2 cellular contexts compared by ENCODE assay signal in the genomic region with DNA sequence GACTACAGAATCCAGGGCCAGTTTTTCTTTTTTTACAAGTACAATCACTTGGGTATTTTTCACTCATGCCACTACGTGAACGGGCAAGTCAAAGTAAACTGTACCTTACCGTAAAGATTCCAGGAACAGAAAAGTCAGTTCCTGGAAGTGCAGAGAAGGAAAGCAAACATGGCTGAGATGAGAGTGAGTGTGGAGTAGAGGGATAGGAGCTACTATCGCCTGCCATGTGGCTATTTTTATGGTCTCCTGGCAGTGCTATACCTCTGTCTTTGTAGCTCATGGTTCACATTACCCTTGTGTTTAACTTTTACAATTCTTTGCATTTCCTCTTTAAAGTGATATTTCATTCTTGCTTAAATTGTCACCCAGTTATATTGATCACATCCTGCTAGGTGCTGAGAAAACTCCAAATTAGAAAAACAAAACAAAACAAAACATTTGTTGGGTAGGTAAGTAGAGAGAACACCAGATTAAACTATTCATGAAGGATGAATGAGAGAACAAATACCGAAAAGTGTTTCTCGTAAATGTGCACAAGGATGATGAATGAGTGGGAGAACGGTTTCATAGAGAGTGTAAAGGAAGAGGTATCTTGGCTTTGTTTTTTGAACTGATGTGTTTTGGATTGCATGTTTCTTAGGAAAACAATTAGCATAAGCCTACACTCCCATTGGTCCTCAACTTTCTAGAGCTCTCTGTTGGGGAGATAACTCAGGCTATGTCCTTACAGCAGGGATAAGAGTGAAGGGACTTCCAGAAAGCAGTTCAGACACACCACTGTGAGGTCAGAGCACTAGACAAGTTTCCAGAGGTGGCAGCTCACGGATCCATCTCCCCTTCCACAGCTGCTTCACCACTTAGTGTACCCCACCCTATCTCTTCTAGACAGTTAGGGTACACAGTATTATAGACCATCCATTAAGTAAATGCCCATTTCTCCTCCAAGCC.
TF ChIP-seq lines count a peak whose summit lies in the region.

No MANE protein-coding gene starts in this region.

TF ChIP-seq in GM23338, 12 proteins besides CTCF, POLR2A, EP300 and RAD21:
- TF ChIP-seq POLR2AphosphoS5 (IDR thresholded peaks at IDR 0.05; ENCODE audit: low read depth) (no peak), NANOG (IDR thresholded peaks at IDR 0.05; ENCODE audit: borderline replicate concordance) (no peak), ZNF114 (CRISPR knock-in tag; IDR thresholded peaks at IDR 0.05) (no peak), STAT1 (IDR thresholded peaks at IDR 0.05; ENCODE audit: unreplicated experiment) (no peak), ZNF331 (CRISPR knock-in tag; IDR thresholded peaks at IDR 0.05; ENCODE audit: low read depth) (no peak), CREB1 (CRISPR knock-in tag; IDR thresholded peaks at IDR 0.05; ENCODE audit: low read depth) (no peak), EZH2 (IDR thresholded peaks at IDR 0.05; ENCODE audit: low read depth, unreplicated experiment) (no peak), JUNB (IDR thresholded peaks at IDR 0.05; ENCODE audit: unreplicated experiment) (no peak), EZH2phosphoT487 (IDR thresholded peaks at IDR 0.05; ENCODE audit: unreplicated experiment) (no peak)
- TF ChIP-seq, protein P1, sequence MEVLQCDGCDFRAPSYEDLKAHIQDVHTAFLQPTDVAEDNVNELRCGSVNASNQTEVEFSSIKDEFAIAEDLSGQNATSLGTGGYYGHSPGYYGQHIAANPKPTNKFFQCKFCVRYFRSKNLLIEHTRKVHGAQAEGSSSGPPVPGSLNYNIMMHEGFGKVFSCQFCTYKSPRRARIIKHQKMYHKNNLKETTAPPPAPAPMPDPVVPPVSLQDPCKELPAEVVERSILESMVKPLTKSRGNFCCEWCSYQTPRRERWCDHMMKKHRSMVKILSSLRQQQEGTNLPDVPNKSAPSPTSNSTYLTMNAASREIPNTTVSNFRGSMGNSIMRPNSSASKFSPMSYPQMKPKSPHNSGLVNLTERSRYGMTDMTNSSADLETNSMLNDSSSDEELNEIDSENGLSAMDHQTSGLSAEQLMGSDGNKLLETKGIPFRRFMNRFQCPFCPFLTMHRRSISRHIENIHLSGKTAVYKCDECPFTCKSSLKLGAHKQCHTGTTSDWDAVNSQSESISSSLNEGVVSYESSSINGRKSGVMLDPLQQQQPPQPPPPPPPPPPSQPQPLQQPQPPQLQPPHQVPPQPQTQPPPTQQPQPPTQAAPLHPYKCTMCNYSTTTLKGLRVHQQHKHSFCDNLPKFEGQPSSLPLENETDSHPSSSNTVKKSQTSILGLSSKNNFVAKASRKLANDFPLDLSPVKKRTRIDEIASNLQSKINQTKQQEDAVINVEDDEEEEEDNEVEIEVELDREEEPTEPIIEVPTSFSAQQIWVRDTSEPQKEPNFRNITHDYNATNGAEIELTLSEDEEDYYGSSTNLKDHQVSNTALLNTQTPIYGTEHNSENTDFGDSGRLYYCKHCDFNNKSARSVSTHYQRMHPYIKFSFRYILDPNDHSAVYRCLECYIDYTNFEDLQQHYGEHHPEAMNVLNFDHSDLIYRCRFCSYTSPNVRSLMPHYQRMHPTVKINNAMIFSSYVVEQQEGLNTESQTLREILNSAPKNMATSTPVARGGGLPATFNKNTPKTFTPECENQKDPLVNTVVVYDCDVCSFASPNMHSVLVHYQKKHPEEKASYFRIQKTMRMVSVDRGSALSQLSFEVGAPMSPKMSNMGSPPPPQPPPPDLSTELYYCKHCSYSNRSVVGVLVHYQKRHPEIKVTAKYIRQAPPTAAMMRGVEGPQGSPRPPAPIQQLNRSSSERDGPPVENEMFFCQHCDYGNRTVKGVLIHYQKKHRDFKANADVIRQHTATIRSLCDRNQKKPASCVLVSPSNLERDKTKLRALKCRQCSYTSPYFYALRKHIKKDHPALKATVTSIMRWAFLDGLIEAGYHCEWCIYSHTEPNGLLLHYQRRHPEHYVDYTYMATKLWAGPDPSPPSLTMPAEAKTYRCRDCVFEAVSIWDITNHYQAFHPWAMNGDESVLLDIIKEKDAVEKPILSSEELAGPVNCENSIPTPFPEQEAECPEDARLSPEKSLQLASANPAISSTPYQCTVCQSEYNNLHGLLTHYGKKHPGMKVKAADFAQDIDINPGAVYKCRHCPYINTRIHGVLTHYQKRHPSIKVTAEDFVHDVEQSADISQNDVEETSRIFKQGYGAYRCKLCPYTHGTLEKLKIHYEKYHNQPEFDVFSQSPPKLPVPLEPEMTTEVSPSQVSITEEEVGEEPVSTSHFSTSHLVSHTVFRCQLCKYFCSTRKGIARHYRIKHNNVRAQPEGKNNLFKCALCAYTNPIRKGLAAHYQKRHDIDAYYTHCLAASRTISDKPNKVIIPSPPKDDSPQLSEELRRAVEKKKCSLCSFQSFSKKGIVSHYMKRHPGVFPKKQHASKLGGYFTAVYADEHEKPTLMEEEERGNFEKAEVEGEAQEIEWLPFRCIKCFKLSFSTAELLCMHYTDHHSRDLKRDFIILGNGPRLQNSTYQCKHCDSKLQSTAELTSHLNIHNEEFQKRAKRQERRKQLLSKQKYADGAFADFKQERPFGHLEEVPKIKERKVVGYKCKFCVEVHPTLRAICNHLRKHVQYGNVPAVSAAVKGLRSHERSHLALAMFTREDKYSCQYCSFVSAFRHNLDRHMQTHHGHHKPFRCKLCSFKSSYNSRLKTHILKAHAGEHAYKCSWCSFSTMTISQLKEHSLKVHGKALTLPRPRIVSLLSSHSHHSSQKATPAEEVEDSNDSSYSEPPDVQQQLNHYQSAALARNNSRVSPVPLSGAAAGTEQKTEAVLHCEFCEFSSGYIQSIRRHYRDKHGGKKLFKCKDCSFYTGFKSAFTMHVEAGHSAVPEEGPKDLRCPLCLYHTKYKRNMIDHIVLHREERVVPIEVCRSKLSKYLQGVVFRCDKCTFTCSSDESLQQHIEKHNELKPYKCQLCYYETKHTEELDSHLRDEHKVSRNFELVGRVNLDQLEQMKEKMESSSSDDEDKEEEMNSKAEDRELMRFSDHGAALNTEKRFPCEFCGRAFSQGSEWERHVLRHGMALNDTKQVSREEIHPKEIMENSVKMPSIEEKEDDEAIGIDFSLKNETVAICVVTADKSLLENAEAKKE (CRISPR knock-in tag; IDR thresholded peaks at IDR 0.05) = no peak
- TF ChIP-seq, protein P2, sequence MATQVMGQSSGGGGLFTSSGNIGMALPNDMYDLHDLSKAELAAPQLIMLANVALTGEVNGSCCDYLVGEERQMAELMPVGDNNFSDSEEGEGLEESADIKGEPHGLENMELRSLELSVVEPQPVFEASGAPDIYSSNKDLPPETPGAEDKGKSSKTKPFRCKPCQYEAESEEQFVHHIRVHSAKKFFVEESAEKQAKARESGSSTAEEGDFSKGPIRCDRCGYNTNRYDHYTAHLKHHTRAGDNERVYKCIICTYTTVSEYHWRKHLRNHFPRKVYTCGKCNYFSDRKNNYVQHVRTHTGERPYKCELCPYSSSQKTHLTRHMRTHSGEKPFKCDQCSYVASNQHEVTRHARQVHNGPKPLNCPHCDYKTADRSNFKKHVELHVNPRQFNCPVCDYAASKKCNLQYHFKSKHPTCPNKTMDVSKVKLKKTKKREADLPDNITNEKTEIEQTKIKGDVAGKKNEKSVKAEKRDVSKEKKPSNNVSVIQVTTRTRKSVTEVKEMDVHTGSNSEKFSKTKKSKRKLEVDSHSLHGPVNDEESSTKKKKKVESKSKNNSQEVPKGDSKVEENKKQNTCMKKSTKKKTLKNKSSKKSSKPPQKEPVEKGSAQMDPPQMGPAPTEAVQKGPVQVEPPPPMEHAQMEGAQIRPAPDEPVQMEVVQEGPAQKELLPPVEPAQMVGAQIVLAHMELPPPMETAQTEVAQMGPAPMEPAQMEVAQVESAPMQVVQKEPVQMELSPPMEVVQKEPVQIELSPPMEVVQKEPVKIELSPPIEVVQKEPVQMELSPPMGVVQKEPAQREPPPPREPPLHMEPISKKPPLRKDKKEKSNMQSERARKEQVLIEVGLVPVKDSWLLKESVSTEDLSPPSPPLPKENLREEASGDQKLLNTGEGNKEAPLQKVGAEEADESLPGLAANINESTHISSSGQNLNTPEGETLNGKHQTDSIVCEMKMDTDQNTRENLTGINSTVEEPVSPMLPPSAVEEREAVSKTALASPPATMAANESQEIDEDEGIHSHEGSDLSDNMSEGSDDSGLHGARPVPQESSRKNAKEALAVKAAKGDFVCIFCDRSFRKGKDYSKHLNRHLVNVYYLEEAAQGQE (IDR thresholded peaks at IDR 0.05; ENCODE audit: unreplicated experiment) = no peak

TF ChIP-seq in H1, 55 proteins besides CTCF, POLR2A, EP300 and RAD21:
- TF ChIP-seq CHD2 (IDR thresholded peaks at IDR 0.05; ENCODE audit: low read length) = no peak
- TF ChIP-seq CHD1 (IDR thresholded peaks at IDR 0.05; ENCODE audit: low read depth, low read length) = no peak
- TF ChIP-seq, protein P3, sequence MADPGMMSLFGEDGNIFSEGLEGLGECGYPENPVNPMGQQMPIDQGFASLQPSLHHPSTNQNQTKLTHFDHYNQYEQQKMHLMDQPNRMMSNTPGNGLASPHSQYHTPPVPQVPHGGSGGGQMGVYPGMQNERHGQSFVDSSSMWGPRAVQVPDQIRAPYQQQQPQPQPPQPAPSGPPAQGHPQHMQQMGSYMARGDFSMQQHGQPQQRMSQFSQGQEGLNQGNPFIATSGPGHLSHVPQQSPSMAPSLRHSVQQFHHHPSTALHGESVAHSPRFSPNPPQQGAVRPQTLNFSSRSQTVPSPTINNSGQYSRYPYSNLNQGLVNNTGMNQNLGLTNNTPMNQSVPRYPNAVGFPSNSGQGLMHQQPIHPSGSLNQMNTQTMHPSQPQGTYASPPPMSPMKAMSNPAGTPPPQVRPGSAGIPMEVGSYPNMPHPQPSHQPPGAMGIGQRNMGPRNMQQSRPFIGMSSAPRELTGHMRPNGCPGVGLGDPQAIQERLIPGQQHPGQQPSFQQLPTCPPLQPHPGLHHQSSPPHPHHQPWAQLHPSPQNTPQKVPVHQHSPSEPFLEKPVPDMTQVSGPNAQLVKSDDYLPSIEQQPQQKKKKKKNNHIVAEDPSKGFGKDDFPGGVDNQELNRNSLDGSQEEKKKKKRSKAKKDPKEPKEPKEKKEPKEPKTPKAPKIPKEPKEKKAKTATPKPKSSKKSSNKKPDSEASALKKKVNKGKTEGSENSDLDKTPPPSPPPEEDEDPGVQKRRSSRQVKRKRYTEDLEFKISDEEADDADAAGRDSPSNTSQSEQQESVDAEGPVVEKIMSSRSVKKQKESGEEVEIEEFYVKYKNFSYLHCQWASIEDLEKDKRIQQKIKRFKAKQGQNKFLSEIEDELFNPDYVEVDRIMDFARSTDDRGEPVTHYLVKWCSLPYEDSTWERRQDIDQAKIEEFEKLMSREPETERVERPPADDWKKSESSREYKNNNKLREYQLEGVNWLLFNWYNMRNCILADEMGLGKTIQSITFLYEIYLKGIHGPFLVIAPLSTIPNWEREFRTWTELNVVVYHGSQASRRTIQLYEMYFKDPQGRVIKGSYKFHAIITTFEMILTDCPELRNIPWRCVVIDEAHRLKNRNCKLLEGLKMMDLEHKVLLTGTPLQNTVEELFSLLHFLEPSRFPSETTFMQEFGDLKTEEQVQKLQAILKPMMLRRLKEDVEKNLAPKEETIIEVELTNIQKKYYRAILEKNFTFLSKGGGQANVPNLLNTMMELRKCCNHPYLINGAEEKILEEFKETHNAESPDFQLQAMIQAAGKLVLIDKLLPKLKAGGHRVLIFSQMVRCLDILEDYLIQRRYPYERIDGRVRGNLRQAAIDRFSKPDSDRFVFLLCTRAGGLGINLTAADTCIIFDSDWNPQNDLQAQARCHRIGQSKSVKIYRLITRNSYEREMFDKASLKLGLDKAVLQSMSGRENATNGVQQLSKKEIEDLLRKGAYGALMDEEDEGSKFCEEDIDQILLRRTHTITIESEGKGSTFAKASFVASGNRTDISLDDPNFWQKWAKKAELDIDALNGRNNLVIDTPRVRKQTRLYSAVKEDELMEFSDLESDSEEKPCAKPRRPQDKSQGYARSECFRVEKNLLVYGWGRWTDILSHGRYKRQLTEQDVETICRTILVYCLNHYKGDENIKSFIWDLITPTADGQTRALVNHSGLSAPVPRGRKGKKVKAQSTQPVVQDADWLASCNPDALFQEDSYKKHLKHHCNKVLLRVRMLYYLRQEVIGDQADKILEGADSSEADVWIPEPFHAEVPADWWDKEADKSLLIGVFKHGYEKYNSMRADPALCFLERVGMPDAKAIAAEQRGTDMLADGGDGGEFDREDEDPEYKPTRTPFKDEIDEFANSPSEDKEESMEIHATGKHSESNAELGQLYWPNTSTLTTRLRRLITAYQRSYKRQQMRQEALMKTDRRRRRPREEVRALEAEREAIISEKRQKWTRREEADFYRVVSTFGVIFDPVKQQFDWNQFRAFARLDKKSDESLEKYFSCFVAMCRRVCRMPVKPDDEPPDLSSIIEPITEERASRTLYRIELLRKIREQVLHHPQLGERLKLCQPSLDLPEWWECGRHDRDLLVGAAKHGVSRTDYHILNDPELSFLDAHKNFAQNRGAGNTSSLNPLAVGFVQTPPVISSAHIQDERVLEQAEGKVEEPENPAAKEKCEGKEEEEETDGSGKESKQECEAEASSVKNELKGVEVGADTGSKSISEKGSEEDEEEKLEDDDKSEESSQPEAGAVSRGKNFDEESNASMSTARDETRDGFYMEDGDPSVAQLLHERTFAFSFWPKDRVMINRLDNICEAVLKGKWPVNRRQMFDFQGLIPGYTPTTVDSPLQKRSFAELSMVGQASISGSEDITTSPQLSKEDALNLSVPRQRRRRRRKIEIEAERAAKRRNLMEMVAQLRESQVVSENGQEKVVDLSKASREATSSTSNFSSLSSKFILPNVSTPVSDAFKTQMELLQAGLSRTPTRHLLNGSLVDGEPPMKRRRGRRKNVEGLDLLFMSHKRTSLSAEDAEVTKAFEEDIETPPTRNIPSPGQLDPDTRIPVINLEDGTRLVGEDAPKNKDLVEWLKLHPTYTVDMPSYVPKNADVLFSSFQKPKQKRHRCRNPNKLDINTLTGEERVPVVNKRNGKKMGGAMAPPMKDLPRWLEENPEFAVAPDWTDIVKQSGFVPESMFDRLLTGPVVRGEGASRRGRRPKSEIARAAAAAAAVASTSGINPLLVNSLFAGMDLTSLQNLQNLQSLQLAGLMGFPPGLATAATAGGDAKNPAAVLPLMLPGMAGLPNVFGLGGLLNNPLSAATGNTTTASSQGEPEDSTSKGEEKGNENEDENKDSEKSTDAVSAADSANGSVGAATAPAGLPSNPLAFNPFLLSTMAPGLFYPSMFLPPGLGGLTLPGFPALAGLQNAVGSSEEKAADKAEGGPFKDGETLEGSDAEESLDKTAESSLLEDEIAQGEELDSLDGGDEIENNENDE (IDR thresholded peaks at IDR 0.05; ENCODE audit: insufficient replicate concordance, low read length) = no peak
- TF ChIP-seq GTF2F1 (IDR thresholded peaks at IDR 0.05; ENCODE audit: borderline replicate concordance, low read depth, low read length) = no peak
TF ChIP-seq in H1: peak in this region for 0.
